ENCODE assay signal across 8 cellular contexts in the genomic region with DNA sequence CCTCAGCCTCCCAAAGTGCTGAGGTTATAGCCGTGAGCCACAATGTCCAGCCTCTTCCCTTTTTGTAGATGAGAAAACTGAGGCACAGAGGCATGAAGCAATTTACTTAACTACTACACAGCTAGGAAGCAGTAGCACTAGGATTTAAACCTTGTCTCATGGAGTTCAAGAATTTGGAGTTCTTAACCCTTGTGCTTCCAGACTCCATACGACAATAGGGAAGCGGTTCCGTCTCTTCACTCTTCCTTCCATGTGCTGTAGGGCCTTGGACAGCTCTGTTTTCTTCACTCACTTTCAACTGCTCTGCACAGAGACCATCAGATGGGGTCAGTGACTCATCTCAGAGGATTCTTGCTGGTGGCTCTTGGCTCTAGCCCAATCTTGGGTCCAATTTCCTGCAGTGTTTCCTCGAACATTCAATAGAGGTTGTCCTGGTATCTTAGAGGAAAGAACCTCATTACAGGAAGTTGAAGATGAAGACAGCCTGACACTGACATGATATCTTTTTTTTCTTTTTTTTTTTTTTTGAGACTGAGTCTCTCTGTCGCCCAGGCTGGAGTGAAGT. TPM values are rescaled to one million over a fixed set of nuclear protein-coding genes. Genes with fewer than 3 reads are reported as not detected.
DNase-seq lines count a peak whose midpoint lies in the region; ATAC-seq and TF ChIP-seq lines count a peak whose summit lies in the region.

No MANE protein-coding gene starts in this region.

- peaks cover 31% of the 10 kb centered on the region for H3K4me1 Mint-ChIP-seq in activated T-helper 1 cell treated with anti-CD3 and anti-CD28 coated beads, Interleukin-12 subunit alpha, Interleukin-12 subunit beta, Interleukin-2, Interleukin-4 antibody, amounts not matched to agents 30 ng/mL and 10 ng/mL and 1 ng/mL, durations not matched to agents 14 hours and 24 hours and 36 hours (ENCODE audit: low read depth)

- no peak for TF ChIP-seq CTCF in BJ (IDR thresholded peaks at IDR 0.05; ENCODE audit: insufficient read depth, low read depth, low read length)

- 0 out of 2 replicates have a peak, but pooled peaks cover 1% of the 10 kb centered on the region for H3K27me3 ChIP-seq in BJ (ENCODE audit: control insufficient read depth, insufficient read depth, low read length)

- peak overlapping the region; percentile 85 for H3K27ac Mint-ChIP-seq in activated T-helper 1 cell treated with anti-CD3 and anti-CD28 coated beads, Interleukin-12 subunit alpha, Interleukin-12 subunit beta, Interleukin-2, Interleukin-4 antibody, amounts not matched to agents 30 ng/mL and 10 ng/mL and 1 ng/mL, durations not matched to agents 14 hours and 24 hours and 36 hours

- CTCF ChIA-PET in BJ (lab: Yijun Ruan, JAX), result interaction anchor here (0.6 to 1.4 kb wide), 3 partner anchors 21 to 91 kb away, joined by 3 to 5 read pairs (median 3); no protein-coding TSS in a partner anchor

- H3K36me3 Mint-ChIP-seq in activated T-helper 1 cell treated with anti-CD3 and anti-CD28 coated beads, Interleukin-12 subunit alpha, Interleukin-12 subunit beta, Interleukin-2, Interleukin-4 antibody, amounts not matched to agents 30 ng/mL and 10 ng/mL and 1 ng/mL, durations not matched to agents 14 hours and 24 hours and 36 hours (ENCODE audit: low read depth), result peaks cover 51% of the 10 kb centered on the region

- no peak for ATAC-seq in HG02981 (IDR thresholded peaks at IDR 0.05; ENCODE audit: unreplicated experiment)
- no peak for ATAC-seq in HG02571 (IDR thresholded peaks at IDR 0.05; ENCODE audit: unreplicated experiment)

- H3K9me3 Mint-ChIP-seq in activated T-helper 1 cell treated with anti-CD3 and anti-CD28 coated beads, Interleukin-12 subunit alpha, Interleukin-12 subunit beta, Interleukin-2, Interleukin-4 antibody, amounts not matched to agents 30 ng/mL and 10 ng/mL and 1 ng/mL, durations not matched to agents 14 hours and 24 hours and 36 hours, result no peaks in the 10 kb centered on the region

- intact Hi-C loops in activated T-helper 1 cell treated with anti-CD3 and anti-CD28 coated beads, Interleukin-12 subunit alpha, Interleukin-12 subunit beta, Interleukin-2, Interleukin-4 antibody, amounts not matched to agents 30 ng/mL and 10 ng/mL and 1 ng/mL, durations not matched to agents 14 hours and 24 hours and 36 hours (cut with micrococcal nuclease), result loop anchor here (5.0 kb wide), 1 partner anchor 105 kb away; no protein-coding TSS in a partner anchor

- DNase-seq in BJ (ENCODE audit: low read depth), result peak; percentile 48
- DNase-seq in HT1080 (ENCODE audit: low read depth), result peak; percentile 93
- no peak for DNase-seq in activated T-helper 1 cell treated with anti-CD3 and anti-CD28 coated beads, Interleukin-12 subunit alpha, Interleukin-12 subunit beta, Interleukin-2, Interleukin-4 antibody, amounts not matched to agents 30 ng/mL and 10 ng/mL and 1 ng/mL, durations not matched to agents 14 hours and 24 hours and 36 hours (ENCODE audit: low spot score)
- peak; percentile 6 for DNase-seq in kidney glomerular epithelial cell (lab: John Stamatoyannopoulos, UW)
- DNase-seq in NCI-H446 treated with DMSO at 0.1 percent for 48 hours (lab: John Stamatoyannopoulos, UW), result no peak
- DNase-seq in OCI-M2 (lab: John Stamatoyannopoulos, UW; ENCODE audit: unreplicated experiment), result no peak

- no peak overlapping the region for H3K4me3 ChIP-seq in BJ (ENCODE audit: low read depth, low read length)

- no peaks in the 10 kb centered on the region for H3K27me3 Mint-ChIP-seq in activated T-helper 1 cell treated with anti-CD3 and anti-CD28 coated beads, Interleukin-12 subunit alpha, Interleukin-12 subunit beta, Interleukin-2, Interleukin-4 antibody, amounts not matched to agents 30 ng/mL and 10 ng/mL and 1 ng/mL, durations not matched to agents 14 hours and 24 hours and 36 hours (ENCODE audit: insufficient read depth)

- no peak overlapping the region for H3K4me3 Mint-ChIP-seq in activated T-helper 1 cell treated with anti-CD3 and anti-CD28 coated beads, Interleukin-12 subunit alpha, Interleukin-12 subunit beta, Interleukin-2, Interleukin-4 antibody, amounts not matched to agents 30 ng/mL and 10 ng/mL and 1 ng/mL, durations not matched to agents 14 hours and 24 hours and 36 hours

- POLR2A ChIA-PET in BJ (lab: Charles Lee), result interaction anchor here (0.6 kb wide), 1 partner anchor 21 kb away, joined by 9 read pairs; no protein-coding TSS in a partner anchor

- no peaks in the 10 kb centered on the region for H3K36me3 ChIP-seq in BJ (ENCODE audit: control insufficient read depth, insufficient read depth, low read length)

RNA-seq across cellular contexts. Expression of gene ITGAL, which starts 19.3 kb away (rescaled TPM):
- polyA plus RNA-seq in BJ (2011; rRNA removed), result 0.06 TPM in 2 replicates
- polyA minus RNA-seq in BJ (2011; rRNA and poly(A)+ RNA removed), result 0.05 TPM in 1 of 2 replicates, not detected in the other
- total RNA-seq in HT1080 (2014; rRNA removed; shearing (Covaris generic)), result not detected in 2 replicates
- polyA plus RNA-seq in HT1080 (2015; cell fraction: cytosol; rRNA removed), result not detected in 2 replicates
- not detected in 2 replicates for polyA plus RNA-seq in HT1080 (2015; cell fraction: nucleus; rRNA removed)
- total RNA-seq in activated T-helper 1 cell treated with anti-CD3 and anti-CD28 coated beads, Interleukin-12 subunit alpha, Interleukin-12 subunit beta, Interleukin-2, Interleukin-4 antibody, amounts not matched to agents 30 ng/mL and 10 ng/mL and 1 ng/mL, durations not matched to agents 14 hours and 24 hours and 36 hours, result 259 and 287 TPM in 2 replicates

RNA-seq across cellular contexts. Expression of gene ZNF768, which starts 34.5 kb away (rescaled TPM):
- 14.0 and 17.2 TPM in 2 replicates for polyA plus RNA-seq in BJ (2011; rRNA removed)
- 7.1 and 11.4 TPM in 2 replicates for polyA minus RNA-seq in BJ (2011; rRNA and poly(A)+ RNA removed)
- 67.2 and 76.7 TPM in 2 replicates for total RNA-seq in HT1080 (2014; rRNA removed; shearing (Covaris generic))
- polyA plus RNA-seq in HT1080 (2015; cell fraction: cytosol; rRNA removed), result 76.3 and 83.8 TPM in 2 replicates
- polyA plus RNA-seq in HT1080 (2015; cell fraction: nucleus; rRNA removed), result 69.1 and 77.0 TPM in 2 replicates
- total RNA-seq in activated T-helper 1 cell treated with anti-CD3 and anti-CD28 coated beads, Interleukin-12 subunit alpha, Interleukin-12 subunit beta, Interleukin-2, Interleukin-4 antibody, amounts not matched to agents 30 ng/mL and 10 ng/mL and 1 ng/mL, durations not matched to agents 14 hours and 24 hours and 36 hours, result 13.7 and 14.6 TPM in 2 replicates

RNA-seq across cellular contexts. Expression of gene ZNF747, which starts 42.8 kb away (rescaled TPM):
- polyA plus RNA-seq in BJ (2011; rRNA removed), result 5.5 and 6.4 TPM in 2 replicates
- 3.8 and 4.9 TPM in 2 replicates for polyA minus RNA-seq in BJ (2011; rRNA and poly(A)+ RNA removed)
- 7.3 and 9.5 TPM in 2 replicates for total RNA-seq in HT1080 (2014; rRNA removed; shearing (Covaris generic))
- polyA plus RNA-seq in HT1080 (2015; cell fraction: cytosol; rRNA removed), result 6.2 and 7.8 TPM in 2 replicates
- 7.6 and 9.6 TPM in 2 replicates for polyA plus RNA-seq in HT1080 (2015; cell fraction: nucleus; rRNA removed)
- total RNA-seq in activated T-helper 1 cell treated with anti-CD3 and anti-CD28 coated beads, Interleukin-12 subunit alpha, Interleukin-12 subunit beta, Interleukin-2, Interleukin-4 antibody, amounts not matched to agents 30 ng/mL and 10 ng/mL and 1 ng/mL, durations not matched to agents 14 hours and 24 hours and 36 hours, result 13.8 and 15.8 TPM in 2 replicates

RNA-seq across cellular contexts. Expression of gene SEPHS2, which starts 46.2 kb away (rescaled TPM):
- 44.4 and 50.3 TPM in 2 replicates for polyA plus RNA-seq in BJ (2011; rRNA removed)
- polyA minus RNA-seq in BJ (2011; rRNA and poly(A)+ RNA removed), result 17.3 and 24.1 TPM in 2 replicates
- 6.8 and 8.2 TPM in 2 replicates for total RNA-seq in HT1080 (2014; rRNA removed; shearing (Covaris generic))
- 46.7 and 49.1 TPM in 2 replicates for polyA plus RNA-seq in HT1080 (2015; cell fraction: cytosol; rRNA removed)
- polyA plus RNA-seq in HT1080 (2015; cell fraction: nucleus; rRNA removed), result 23.8 and 30.3 TPM in 2 replicates
- total RNA-seq in activated T-helper 1 cell treated with anti-CD3 and anti-CD28 coated beads, Interleukin-12 subunit alpha, Interleukin-12 subunit beta, Interleukin-2, Interleukin-4 antibody, amounts not matched to agents 30 ng/mL and 10 ng/mL and 1 ng/mL, durations not matched to agents 14 hours and 24 hours and 36 hours, result 83.4 and 87.2 TPM in 2 replicates

Comparison
In these comparisons a context has a peak if more than half of its experiments do, and no peak if none do; other contexts are left out.
1. DNase-seq: peak in BJ (single experiment), HT1080 (single experiment) and kidney glomerular epithelial cell (single experiment); none in activated T-helper 1 cell treated with anti-CD3 and anti-CD28 coated beads, Interleukin-12 subunit alpha, Interleukin-12 subunit beta, Interleukin-2, Interleukin-4 antibody, amounts not matched to agents 30 ng/mL and 10 ng/mL and 1 ng/mL, durations not matched to agents 14 hours and 24 hours and 36 hours (single experiment), NCI-H446 treated with DMSO at 0.1 percent for 48 hours (single experiment) and OCI-M2 (single experiment).
2. RNA of gene ITGAL, which starts 19.3 kb away (total RNA-seq): 259 to 287 TPM in activated T-helper 1 cell treated with anti-CD3 and anti-CD28 coated beads, Interleukin-12 subunit alpha, Interleukin-12 subunit beta, Interleukin-2, Interleukin-4 antibody, amounts not matched to agents 30 ng/mL and 10 ng/mL and 1 ng/mL, durations not matched to agents 14 hours and 24 hours and 36 hours; not detected in HT1080; every median in the first group is over 100 times any median in the second.